Comparison of ENCODE assay signal across 13 cellular contexts in genomic region chr21:16418211-16418610, GRCh38.
DNase-seq lines count a peak whose midpoint lies in the region; ATAC-seq and TF ChIP-seq lines count a peak whose summit lies in the region.
"Had no signal": no experiment of that assay in that cellular context is flagged by ENCODE, and none has a peak within 500 bp of the region (broad histone marks: within the 10 kb centered on the region; RNA-seq: fewer than 3 reads in every experiment).

No MANE protein-coding gene starts in this region.

- H3K27me3 ChIP-seq in ascending aorta (no peaks in the 10 kb centered on the region), sigmoid colon (no peaks in the 10 kb centered on the region)

- H3K4me3 ChIP-seq in AG10803 (ENCODE audit: low read length) (no peak overlapping the region), ascending aorta (no peak overlapping the region), fibroblast of villous mesenchyme (ENCODE audit: low read depth, low read length) (no peak overlapping the region), sigmoid colon (no peak overlapping the region)
- H3K4me3 ChIP-seq: GM12878 had no signal

- no peaks in the 10 kb centered on the region for H3K36me3 ChIP-seq in ascending aorta
- no peaks in the 10 kb centered on the region for H3K36me3 ChIP-seq in sigmoid colon

- intact Hi-C loops in ascending aorta (cut with DNase I) (loop anchor here (5.0 kb wide), 1 partner anchor 169 kb away; no protein-coding TSS in a partner anchor), sigmoid colon (cut with DNase I) (no loop called here)

- TF ChIP-seq CTCF in AG10803 (conservative IDR thresholded peaks at IDR 0.05; ENCODE audit: low read length) (no peak), ascending aorta (IDR thresholded peaks at IDR 0.05) (no peak), fibroblast of villous mesenchyme (IDR thresholded peaks at IDR 0.05; ENCODE audit: insufficient read depth, low read depth, low read length) (no peak), sigmoid colon (IDR thresholded peaks at IDR 0.05) (no peak)

- no peak for ATAC-seq in GM19463 (IDR thresholded peaks at IDR 0.05; ENCODE audit: unreplicated experiment)

- peak; percentile 46 for DNase-seq in AG10803 (ENCODE audit: low read depth)
- DNase-seq in ascending aorta (ENCODE audit: low spot score in 2 of 2): no peak
- peak; percentile 43 for DNase-seq in fibroblast of villous mesenchyme (ENCODE audit: low read depth)
- no peak for DNase-seq in sigmoid colon
- DNase-seq in activated T-cell treated with anti-CD3 and anti-CD28 coated beads, Interleukin-2, amount 50 U/mL, for 1 hour: no peak
- no peak for DNase-seq in NCI-H1092 treated with DMSO at 0.1 percent for 48 hours (lab: John Stamatoyannopoulos, UW)
- no peak for DNase-seq in DMS114 treated with DMSO at 0.1 percent for 48 hours (lab: John Stamatoyannopoulos, UW; ENCODE audit: unreplicated experiment)
- DNase-seq: activated CD4-positive, alpha-beta T cell treated with anti-CD3 and anti-CD28 coated beads for 4 hours; activated gamma-delta T cell; DMS79; NCI-H187 had no signal

- H3K9me3 ChIP-seq in ascending aorta (no peaks in the 10 kb centered on the region), sigmoid colon (no peaks in the 10 kb centered on the region)

- H3K27ac ChIP-seq in ascending aorta (peak overlapping the region; percentile 49 to 61), sigmoid colon (peak overlapping the region; percentile 58 to 76 (median 68))

- TF ChIP-seq POLR2A in sigmoid colon (IDR thresholded peaks at IDR 0.05): no peak

- TF ChIP-seq EP300 in sigmoid colon (IDR thresholded peaks at IDR 0.05): no peak

- 65 to 67% methylated on average over 2 of the region's 2 CpGs for WGBS in sigmoid colon, 2 donors

- H3K4me1 ChIP-seq in ascending aorta (no peaks in the 10 kb centered on the region), sigmoid colon (peaks cover 0 to 25% (median 19%) of the 10 kb centered on the region in 4 donors)

Comparison
In these comparisons a context has a peak if more than half of its experiments do, and no peak if none do; other contexts are left out.
1. DNase-seq: peak in AG10803 (single experiment) and fibroblast of villous mesenchyme (single experiment); none in ascending aorta (0 of 2), sigmoid colon (single experiment), activated T-cell treated with anti-CD3 and anti-CD28 coated beads, Interleukin-2, amount 50 U/mL, for 1 hour (single experiment), NCI-H1092 treated with DMSO at 0.1 percent for 48 hours (single experiment) and DMS114 treated with DMSO at 0.1 percent for 48 hours (single experiment).